1 cellular context compared by ENCODE assay signal in genomic region chr10:114616103-114616502, GRCh38.
TF ChIP-seq lines count a peak whose summit lies in the region.

No MANE protein-coding gene starts in this region.

TF ChIP-seq in HCT116, 20 proteins besides CTCF, POLR2A, EP300 and RAD21 (continued from another document):
- TF ChIP-seq POLR2AphosphoS5 (IDR thresholded peaks at IDR 0.05; ENCODE audit: low read depth, low read length) (no peak), EGR1 (IDR thresholded peaks at IDR 0.05; ENCODE audit: low read depth) (no peak), ZBTB33 (IDR thresholded peaks at IDR 0.05; ENCODE audit: extremely low read depth, insufficient replicate concordance, low read length) (no peak), ZNF274 (IDR thresholded peaks at IDR 0.05; ENCODE audit: low read depth, low read length) (no peak), JUND (IDR thresholded peaks at IDR 0.05) (no peak), YY1 (IDR thresholded peaks at IDR 0.05; ENCODE audit: extremely low read depth, insufficient replicate concordance, low read depth, low read length) (no peak), MAX (IDR thresholded peaks at IDR 0.05) (no peak), ZFX (IDR thresholded peaks at IDR 0.05) (no peak), REST (IDR thresholded peaks at IDR 0.05; ENCODE audit: low read depth) (no peak)
